Comparison of ENCODE assay signal across 13 cellular contexts in the genomic region with DNA sequence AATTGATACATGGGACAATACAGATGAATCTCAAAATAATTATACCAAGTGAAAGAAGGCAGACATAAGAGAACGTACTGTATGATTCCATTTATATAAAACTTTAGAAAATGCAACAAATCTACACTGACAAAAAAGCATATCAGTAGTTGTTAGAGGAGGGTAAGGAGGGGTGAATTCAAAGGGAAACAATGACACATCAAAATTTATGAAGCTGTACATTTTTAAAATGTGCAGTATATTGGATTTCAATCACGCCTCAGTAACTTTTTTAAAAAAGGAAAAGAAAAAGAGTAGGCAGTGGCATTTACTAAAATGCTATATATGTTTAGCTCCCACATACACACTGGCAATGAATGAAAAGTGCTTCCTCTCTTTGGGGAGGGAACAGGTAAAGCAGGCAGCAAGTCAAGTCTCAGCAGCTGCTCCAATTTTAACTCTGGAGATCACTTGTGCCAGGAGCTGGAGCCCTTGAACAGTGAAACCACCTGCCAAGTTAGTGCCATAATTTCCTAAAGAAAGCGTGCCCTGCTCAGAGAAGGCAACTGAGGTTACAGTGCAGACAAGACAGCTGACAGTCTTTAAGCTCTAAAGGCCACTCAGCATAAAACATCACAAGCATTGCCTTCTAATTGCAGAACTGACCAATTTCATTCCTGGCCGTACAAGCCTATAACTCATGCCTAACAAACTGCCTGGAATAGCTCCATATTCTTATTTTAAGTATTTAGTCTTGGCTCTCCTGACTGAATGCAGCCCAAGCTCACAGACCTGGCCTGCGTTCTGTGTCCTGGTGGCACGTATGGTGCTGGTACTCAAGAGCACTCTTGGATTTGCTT. TPM values are rescaled to one million over a fixed set of nuclear protein-coding genes. Genes with fewer than 3 reads are reported as not detected.
DNase-seq lines count a peak whose midpoint lies in the region; ATAC-seq, FAIRE-seq and TF ChIP-seq lines count a peak whose summit lies in the region.
"Had no signal": no experiment of that assay in that cellular context is flagged by ENCODE, and none has a peak within 500 bp of the region (broad histone marks: within the 10 kb centered on the region; RNA-seq: fewer than 3 reads in every experiment).

No MANE protein-coding gene starts in this region.

- DNase-seq in AG10803 (ENCODE audit: low read depth) (peak; percentile 56), GM03348 (ENCODE audit: low spot score) (peak; percentile 21), astrocyte (ENCODE audit: low read depth) (peak; percentile 22), KBM-7 (no peak)
- no peak for DNase-seq in naive thymus-derived CD8-positive, alpha-beta T cell
- DNase-seq in NK-92 treated with Interleukin-12 subunit alpha and Interleukin-12 subunit beta, amount 100 ng/mL, for 24 hours (lab: John Stamatoyannopoulos, UW) = no peak
- DNase-seq: activated CD4-positive, alpha-beta memory T cell treated with anti-CD3 and anti-CD28 coated beads, Interleukin-2, amount 10 ng/mL, durations not matched to agents 7 days and 5 days; Caco-2; islet precursor cell; NCI-H526; occipital lobe had no signal

- H3K4me2 ChIP-seq in astrocyte (ENCODE audit: low read length) = no peak overlapping the region

- no peak for FAIRE-seq in astrocyte (lab: Jason Lieb, UNC)

- no peaks in the 10 kb centered on the region for H3K9me3 Mint-ChIP-seq in astrocyte (ENCODE audit: unreplicated experiment)
- H3K9me3 Mint-ChIP-seq in naive thymus-derived CD8-positive, alpha-beta T cell = no peaks in the 10 kb centered on the region
- H3K9me3 Mint-ChIP-seq: activated CD4-positive, alpha-beta memory T cell treated with anti-CD3 and anti-CD28 coated beads, Interleukin-2, amount 10 ng/mL, durations not matched to agents 7 days and 5 days had no signal

- no peak overlapping the region for H3K27ac Mint-ChIP-seq in astrocyte (ENCODE audit: unreplicated experiment)
- peak overlapping the region in 8 of 10 donors; percentile 26 to 80 (median 49) for H3K27ac Mint-ChIP-seq in naive thymus-derived CD8-positive, alpha-beta T cell
- H3K27ac Mint-ChIP-seq: activated CD4-positive, alpha-beta memory T cell treated with anti-CD3 and anti-CD28 coated beads, Interleukin-2, amount 10 ng/mL, durations not matched to agents 7 days and 5 days had no signal

- H3K36me3 Mint-ChIP-seq in astrocyte (ENCODE audit: low read depth, unreplicated experiment) = peaks cover 2% of the 10 kb centered on the region
- peaks cover 0 to 43% (median 0%) of the 10 kb centered on the region in 3 donors for H3K36me3 Mint-ChIP-seq in naive thymus-derived CD8-positive, alpha-beta T cell

- peaks cover 11% of the 10 kb centered on the region for H3K36me3 ChIP-seq in astrocyte (ENCODE audit: insufficient read depth, low read length)

- H3K79me2 ChIP-seq in astrocyte (ENCODE audit: insufficient read depth, low read length) = peaks cover 100% of the 10 kb centered on the region

- TF ChIP-seq CTCF in AG10803 (conservative IDR thresholded peaks at IDR 0.05; ENCODE audit: low read length) = no peak
- TF ChIP-seq CTCF in astrocyte (IDR thresholded peaks at IDR 0.05; ENCODE audit: insufficient read depth, low read depth, low read length) = no peak

- no peak overlapping the region for H3K9ac ChIP-seq in astrocyte (ENCODE audit: low read length)

- H3K4me1 ChIP-seq in astrocyte (ENCODE audit: insufficient read depth, low read length) = peaks cover 17% of the 10 kb centered on the region

- in situ Hi-C loops in KBM-7 (cut with MboI; ENCODE audit: low pct_unique_long_range_greater_than_20kb, low sequenced_read_pairs) = no loop called here

- no peak overlapping the region for H2AFZ ChIP-seq in astrocyte (ENCODE audit: low read depth, low read length)

- H3K4me3 ChIP-seq in AG10803 (ENCODE audit: low read length) = no peak overlapping the region
- no peak overlapping the region for H3K4me3 ChIP-seq in astrocyte (ENCODE audit: insufficient read depth, low read depth, low read length)

- H3K27ac ChIP-seq in astrocyte (ENCODE audit: low read depth, low read length) = no peak overlapping the region

- peaks cover 98% of the 10 kb centered on the region for H4K20me1 ChIP-seq in astrocyte (ENCODE audit: insufficient read depth, low read length)

- no peaks in the 10 kb centered on the region for H3K9me3 ChIP-seq in astrocyte (ENCODE audit: insufficient read depth, low read depth, low read length)
- H3K9me3 ChIP-seq: Caco-2 had no signal

- peaks cover 38% of the 10 kb centered on the region for H3K4me1 Mint-ChIP-seq in astrocyte (ENCODE audit: low read depth, unreplicated experiment)
- H3K4me1 Mint-ChIP-seq in naive thymus-derived CD8-positive, alpha-beta T cell = peaks cover 53 to 98% (median 97%) of the 10 kb centered on the region in 4 donors

- H3K27me3 Mint-ChIP-seq in astrocyte (ENCODE audit: low read depth, unreplicated experiment) = no peaks in the 10 kb centered on the region
- H3K27me3 Mint-ChIP-seq in naive thymus-derived CD8-positive, alpha-beta T cell = no peaks in the 10 kb centered on the region
- H3K27me3 Mint-ChIP-seq: activated CD4-positive, alpha-beta memory T cell treated with anti-CD3 and anti-CD28 coated beads, Interleukin-2, amount 10 ng/mL, durations not matched to agents 7 days and 5 days had no signal

- H3K27me3 ChIP-seq in astrocyte (ENCODE audit: insufficient read depth, low read length) = no peaks in the 10 kb centered on the region

- no peak overlapping the region for H3K4me3 Mint-ChIP-seq in astrocyte (ENCODE audit: unreplicated experiment)
- peak overlapping the region in 5 of 10 donors; percentile 18 to 59 (median 48) for H3K4me3 Mint-ChIP-seq in naive thymus-derived CD8-positive, alpha-beta T cell
- H3K4me3 Mint-ChIP-seq: activated CD4-positive, alpha-beta memory T cell treated with anti-CD3 and anti-CD28 coated beads, Interleukin-2, amount 10 ng/mL, durations not matched to agents 7 days and 5 days had no signal

- ATAC-seq in naive thymus-derived CD8-positive, alpha-beta T cell = no peak
- ATAC-seq in HG02981 (IDR thresholded peaks at IDR 0.05; ENCODE audit: unreplicated experiment) (no peak), GM19324 (IDR thresholded peaks at IDR 0.05; ENCODE audit: low FRiP score, unreplicated experiment) (no peak)

- POLR2A ChIA-PET in naive thymus-derived CD8-positive, alpha-beta T cell (lab: Charles Lee) = interaction anchor here (0.6 kb wide), 1 partner anchor 500 kb away, joined by 6 read pairs; no protein-coding TSS in a partner anchor

RNA-seq across cellular contexts. Expression of a gene that starts 10.9 kb away (rescaled TPM):
- total RNA-seq in astrocyte = 360 and 379 TPM in 2 replicates
- total RNA-seq in naive thymus-derived CD8-positive, alpha-beta T cell = 10 to 100 TPM; 79.0 to 79.4 TPM
- polyA plus RNA-seq in naive thymus-derived CD8-positive, alpha-beta T cell = 10 to 100 TPM; 47.2 to 50.4 (median 50.1) TPM

RNA-seq across cellular contexts. Expression of a gene that starts 53.0 kb away (rescaled TPM):
- 4.6 and 4.8 TPM in 2 replicates for total RNA-seq in astrocyte
- total RNA-seq in naive thymus-derived CD8-positive, alpha-beta T cell = 1 to 10 TPM; 2.7 to 3.3 TPM
- polyA plus RNA-seq in naive thymus-derived CD8-positive, alpha-beta T cell = 1 to 10 TPM in 1 of 3 donors, under 1 TPM in 2; 0.81 to 1.5 (median 0.98) TPM

Comparison
In these comparisons a context has a peak if more than half of its experiments do, and no peak if none do; other contexts are left out.
1. DNase-seq: peak in AG10803 (single experiment), GM03348 (single experiment) and astrocyte (single experiment); none in naive thymus-derived CD8-positive, alpha-beta T cell (0 of 10), NK-92 treated with Interleukin-12 subunit alpha and Interleukin-12 subunit beta, amount 100 ng/mL, for 24 hours (single experiment) and KBM-7 (single experiment).